Comparison of ENCODE assay signal across 1 cellular context in the genomic region with DNA sequence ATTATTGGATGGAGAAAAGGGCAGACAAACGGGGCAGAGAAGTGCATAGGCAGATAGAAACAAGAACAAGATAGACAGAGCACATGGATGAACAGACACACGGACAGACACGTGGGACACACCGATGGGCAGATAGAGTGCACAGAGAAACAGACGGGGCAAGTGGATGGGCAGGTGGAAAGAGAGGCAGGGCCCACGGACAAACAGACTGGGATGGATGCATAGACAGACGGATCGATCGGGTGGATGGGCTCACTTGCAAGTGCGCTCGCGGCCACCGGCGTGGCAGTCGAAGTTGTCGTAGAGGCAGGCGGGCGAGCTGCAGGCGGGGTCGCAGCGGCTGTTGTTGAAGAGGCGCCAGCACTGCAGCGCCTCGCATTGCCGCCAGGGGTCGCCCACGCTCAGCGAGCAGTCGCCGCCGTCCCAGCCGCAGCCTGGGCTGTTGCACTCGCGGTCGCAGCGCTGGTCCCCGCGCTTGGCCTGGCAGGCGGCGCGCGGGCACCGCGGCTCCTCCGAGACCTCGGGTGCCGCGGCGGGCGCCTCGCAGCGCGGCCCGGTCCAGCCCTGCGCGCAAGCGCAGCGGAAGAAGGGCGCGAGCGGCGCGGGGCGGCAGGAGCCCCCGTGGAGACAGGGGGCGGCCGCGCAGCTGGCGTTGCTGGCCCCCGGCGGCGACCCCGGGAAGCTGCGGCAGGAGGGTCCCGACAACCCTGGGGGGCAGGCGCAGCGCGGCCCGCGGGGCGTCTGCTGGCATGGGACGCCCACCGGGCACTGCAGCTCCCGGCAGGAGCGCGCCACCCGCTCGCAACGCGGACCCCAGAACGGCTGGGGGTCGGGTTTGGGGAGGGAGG.
TF ChIP-seq lines count a peak whose summit lies in the region.

No MANE protein-coding gene starts in this region.

TF ChIP-seq in GM12878, 131 proteins besides CTCF, POLR2A, EP300 and RAD21 (continued from another document and continues in another):
- no peak for TF ChIP-seq IRF5 (IDR thresholded peaks at IDR 0.05; ENCODE audit: borderline replicate concordance)
- peak; percentile 92 for TF ChIP-seq SMC3 (IDR thresholded peaks at IDR 0.05; ENCODE audit: borderline replicate concordance, low read length)
- peak; percentile 45; the same call in 1 of the 2 replicates for TF ChIP-seq RUNX3 (IDR thresholded peaks at IDR 0.05; ENCODE audit: low read length)
- TF ChIP-seq, protein P1, sequence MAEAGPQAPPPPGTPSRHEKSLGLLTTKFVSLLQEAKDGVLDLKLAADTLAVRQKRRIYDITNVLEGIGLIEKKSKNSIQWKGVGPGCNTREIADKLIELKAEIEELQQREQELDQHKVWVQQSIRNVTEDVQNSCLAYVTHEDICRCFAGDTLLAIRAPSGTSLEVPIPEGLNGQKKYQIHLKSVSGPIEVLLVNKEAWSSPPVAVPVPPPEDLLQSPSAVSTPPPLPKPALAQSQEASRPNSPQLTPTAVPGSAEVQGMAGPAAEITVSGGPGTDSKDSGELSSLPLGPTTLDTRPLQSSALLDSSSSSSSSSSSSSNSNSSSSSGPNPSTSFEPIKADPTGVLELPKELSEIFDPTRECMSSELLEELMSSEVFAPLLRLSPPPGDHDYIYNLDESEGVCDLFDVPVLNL (IDR thresholded peaks at IDR 0.05; ENCODE audit: low read depth, low read length): peak; percentile 7; the same call in 1 of the 2 replicates
- TF ChIP-seq MAX (IDR thresholded peaks at IDR 0.05; ENCODE audit: low read depth, low read length): no peak
- TF ChIP-seq ZBED1 (IDR thresholded peaks at IDR 0.05; ENCODE audit: borderline replicate concordance): no peak
- TF ChIP-seq LARP7 (IDR thresholded peaks at IDR 0.05): peak; percentile 83; the same call in 1 of the 2 replicates
- 0 out of 3 replicates have a peak, but pooled peaks of 1 of the 2 experiments have one; percentile 24 for TF ChIP-seq EGR1 (IDR thresholded peaks at IDR 0.05; ENCODE audit: borderline replicate concordance in 1 of 2, low read depth in 2 of 2, low read length in 2 of 2)
- 0 out of 2 replicates have a peak, but pooled peaks have one; percentile 34 for TF ChIP-seq MLLT1 (IDR thresholded peaks at IDR 0.05)
- peak in 1 of 2 experiments; percentile 60; a peak in 2 of 4 replicates for TF ChIP-seq BHLHE40 (IDR thresholded peaks at IDR 0.05; ENCODE audit: borderline replicate concordance in 1 of 2, low read depth in 2 of 2, low read length in 1 of 2)
- 0 out of 2 replicates have a peak, but pooled peaks have one; percentile 5 for TF ChIP-seq MEF2A (IDR thresholded peaks at IDR 0.05; ENCODE audit: insufficient read depth, low read depth, low read length)
- peak; percentile 30; the same call in 1 of the 2 replicates for TF ChIP-seq GATAD2B (conservative IDR thresholded peaks at IDR 0.05; ENCODE audit: low read depth)
- TF ChIP-seq MTA3 (IDR thresholded peaks at IDR 0.05; ENCODE audit: borderline replicate concordance, low read length): no peak
- no peak for TF ChIP-seq ZNF384 (IDR thresholded peaks at IDR 0.05; ENCODE audit: borderline replicate concordance, low read depth, low read length)
- no peak for TF ChIP-seq SP1 (IDR thresholded peaks at IDR 0.05; ENCODE audit: low read depth, low read length)
- no peak for TF ChIP-seq ZNF687 (IDR thresholded peaks at IDR 0.05)
- TF ChIP-seq RFX5 (IDR thresholded peaks at IDR 0.05; ENCODE audit: low read depth, low read length): no peak
- TF ChIP-seq HSF1 (IDR thresholded peaks at IDR 0.05; ENCODE audit: low read depth, low read length): 0 out of 2 replicates have a peak, but pooled peaks have one; percentile 21
- TF ChIP-seq BCL3 (IDR thresholded peaks at IDR 0.05; ENCODE audit: borderline replicate concordance, insufficient read depth, low read depth, low read length, poor library complexity, severe bottlenecking): no peak
- no peak for TF ChIP-seq KDM1A (IDR thresholded peaks at IDR 0.05; ENCODE audit: borderline replicate concordance)
- TF ChIP-seq, protein P2, sequence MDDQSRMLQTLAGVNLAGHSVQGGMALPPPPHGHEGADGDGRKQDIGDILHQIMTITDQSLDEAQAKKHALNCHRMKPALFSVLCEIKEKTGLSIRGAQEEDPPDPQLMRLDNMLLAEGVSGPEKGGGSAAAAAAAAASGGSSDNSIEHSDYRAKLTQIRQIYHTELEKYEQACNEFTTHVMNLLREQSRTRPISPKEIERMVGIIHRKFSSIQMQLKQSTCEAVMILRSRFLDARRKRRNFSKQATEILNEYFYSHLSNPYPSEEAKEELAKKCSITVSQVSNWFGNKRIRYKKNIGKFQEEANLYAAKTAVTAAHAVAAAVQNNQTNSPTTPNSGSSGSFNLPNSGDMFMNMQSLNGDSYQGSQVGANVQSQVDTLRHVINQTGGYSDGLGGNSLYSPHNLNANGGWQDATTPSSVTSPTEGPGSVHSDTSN (IDR thresholded peaks at IDR 0.05; ENCODE audit: insufficient replicate concordance, low read depth, low read length): no peak
- TF ChIP-seq MYC (IDR thresholded peaks at IDR 0.05; ENCODE audit: insufficient read depth, insufficient read length, insufficient replicate concordance, low read length, severe bottlenecking): no peak
- no peak for TF ChIP-seq SMAD1 (IDR thresholded peaks at IDR 0.05; ENCODE audit: low read depth, partially characterized antibody)
- TF ChIP-seq, protein P3, sequence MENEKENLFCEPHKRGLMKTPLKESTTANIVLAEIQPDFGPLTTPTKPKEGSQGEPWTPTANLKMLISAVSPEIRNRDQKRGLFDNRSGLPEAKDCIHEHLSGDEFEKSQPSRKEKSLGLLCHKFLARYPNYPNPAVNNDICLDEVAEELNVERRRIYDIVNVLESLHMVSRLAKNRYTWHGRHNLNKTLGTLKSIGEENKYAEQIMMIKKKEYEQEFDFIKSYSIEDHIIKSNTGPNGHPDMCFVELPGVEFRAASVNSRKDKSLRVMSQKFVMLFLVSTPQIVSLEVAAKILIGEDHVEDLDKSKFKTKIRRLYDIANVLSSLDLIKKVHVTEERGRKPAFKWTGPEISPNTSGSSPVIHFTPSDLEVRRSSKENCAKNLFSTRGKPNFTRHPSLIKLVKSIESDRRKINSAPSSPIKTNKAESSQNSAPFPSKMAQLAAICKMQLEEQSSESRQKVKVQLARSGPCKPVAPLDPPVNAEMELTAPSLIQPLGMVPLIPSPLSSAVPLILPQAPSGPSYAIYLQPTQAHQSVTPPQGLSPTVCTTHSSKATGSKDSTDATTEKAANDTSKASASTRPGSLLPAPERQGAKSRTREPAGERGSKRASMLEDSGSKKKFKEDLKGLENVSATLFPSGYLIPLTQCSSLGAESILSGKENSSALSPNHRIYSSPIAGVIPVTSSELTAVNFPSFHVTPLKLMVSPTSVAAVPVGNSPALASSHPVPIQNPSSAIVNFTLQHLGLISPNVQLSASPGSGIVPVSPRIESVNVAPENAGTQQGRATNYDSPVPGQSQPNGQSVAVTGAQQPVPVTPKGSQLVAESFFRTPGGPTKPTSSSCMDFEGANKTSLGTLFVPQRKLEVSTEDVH (IDR thresholded peaks at IDR 0.05; ENCODE audit: low read depth, partially characterized antibody): no peak
- no peak for TF ChIP-seq IRF4 (IDR thresholded peaks at IDR 0.05; ENCODE audit: low read depth, low read length)
- no peak for TF ChIP-seq TCF7 (IDR thresholded peaks at IDR 0.05; ENCODE audit: borderline replicate concordance)
- TF ChIP-seq ZNF622 (IDR thresholded peaks at IDR 0.05): no peak
- TF ChIP-seq, protein P4, sequence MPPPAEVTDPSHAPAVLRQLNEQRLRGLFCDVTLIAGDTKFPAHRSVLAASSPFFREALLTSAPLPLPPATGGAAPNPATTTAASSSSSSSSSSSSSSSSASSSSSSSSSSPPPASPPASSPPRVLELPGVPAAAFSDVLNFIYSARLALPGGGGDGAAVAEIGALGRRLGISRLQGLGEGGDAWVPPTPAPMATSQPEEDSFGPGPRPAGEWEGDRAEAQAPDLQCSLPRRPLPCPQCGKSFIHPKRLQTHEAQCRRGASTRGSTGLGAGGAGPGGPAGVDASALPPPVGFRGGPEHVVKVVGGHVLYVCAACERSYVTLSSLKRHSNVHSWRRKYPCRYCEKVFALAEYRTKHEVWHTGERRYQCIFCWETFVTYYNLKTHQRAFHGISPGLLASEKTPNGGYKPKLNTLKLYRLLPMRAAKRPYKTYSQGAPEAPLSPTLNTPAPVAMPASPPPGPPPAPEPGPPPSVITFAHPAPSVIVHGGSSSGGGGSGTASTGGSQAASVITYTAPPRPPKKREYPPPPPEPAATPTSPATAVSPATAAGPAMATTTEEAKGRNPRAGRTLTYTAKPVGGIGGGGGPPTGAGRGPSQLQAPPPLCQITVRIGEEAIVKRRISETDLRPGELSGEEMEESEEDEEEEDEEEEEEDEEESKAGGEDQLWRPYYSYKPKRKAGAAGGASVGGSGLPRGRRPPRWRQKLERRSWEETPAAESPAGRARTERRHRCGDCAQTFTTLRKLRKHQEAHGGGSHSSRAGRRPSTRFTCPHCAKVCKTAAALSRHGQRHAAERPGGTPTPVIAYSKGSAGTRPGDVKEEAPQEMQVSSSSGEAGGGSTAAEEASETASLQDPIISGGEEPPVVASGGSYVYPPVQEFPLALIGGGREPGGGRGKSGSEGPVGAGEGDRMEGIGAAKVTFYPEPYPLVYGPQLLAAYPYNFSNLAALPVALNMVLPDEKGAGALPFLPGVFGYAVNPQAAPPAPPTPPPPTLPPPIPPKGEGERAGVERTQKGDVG (CRISPR knock-in tag; IDR thresholded peaks at IDR 0.05): no peak
- TF ChIP-seq TCF3 (IDR thresholded peaks at IDR 0.05; ENCODE audit: borderline replicate concordance, insufficient read depth, low read depth, low read length): 0 out of 2 replicates have a peak, but pooled peaks have one; percentile 11
- TF ChIP-seq HCFC1 (IDR thresholded peaks at IDR 0.05; ENCODE audit: low read length): no peak
- TF ChIP-seq PAX5 (IDR thresholded peaks at IDR 0.05; ENCODE audit: borderline replicate concordance, low read depth, low read length): no peak
- no peak for TF ChIP-seq STAT1 (conservative IDR thresholded peaks at IDR 0.05)
- TF ChIP-seq CBX5 (IDR thresholded peaks at IDR 0.05; ENCODE audit: low read depth): no peak
